ENCODE assay signal across 1 cellular context in genomic region chr5:77775773-77776605, GRCh38.
TF ChIP-seq lines count a peak whose summit lies in the region.

TBCA (minus strand) TSS chr5:77776339; CDS start chr5:77776257, 82 bp downstream.

TF ChIP-seq in HepG2, 621 proteins besides CTCF, POLR2A, EP300 and RAD21 (continued from another document and continues in another):
- TF ChIP-seq STAT6 (CRISPR knock-in tag; IDR thresholded peaks at IDR 0.05; ENCODE audit: borderline replicate concordance) (0 out of 2 replicates have a peak, but pooled peaks have one; percentile 21), TBX3 (IDR thresholded peaks at IDR 0.05; ENCODE audit: borderline replicate concordance) (no peak), PHF5A (CRISPR knock-in tag; IDR thresholded peaks at IDR 0.05; ENCODE audit: low read depth, unreplicated experiment) (no peak), BATF2 (CRISPR knock-in tag; IDR thresholded peaks at IDR 0.05) (no peak), HMG20B (CRISPR knock-in tag; conservative IDR thresholded peaks at IDR 0.05) (no peak), ZNF567 (CRISPR knock-in tag; IDR thresholded peaks at IDR 0.05; ENCODE audit: borderline replicate concordance) (no peak), ZNF282 (IDR thresholded peaks at IDR 0.05; ENCODE audit: partially characterized antibody) (no peak), RFX5 (IDR thresholded peaks at IDR 0.05; ENCODE audit: low read depth, low read length) (no peak), AHDC1 (CRISPR knock-in tag; IDR thresholded peaks at IDR 0.05; ENCODE audit: borderline replicate concordance) (no peak), ZKSCAN1 (IDR thresholded peaks at IDR 0.05; ENCODE audit: low read length) (no peak), TOPORS (CRISPR knock-in tag; IDR thresholded peaks at IDR 0.05) (peak; percentile 85; the same call in 1 of the 2 replicates), ZFP37 (CRISPR knock-in tag; IDR thresholded peaks at IDR 0.05; ENCODE audit: borderline replicate concordance) (no peak), PPARG (CRISPR knock-in tag; conservative IDR thresholded peaks at IDR 0.05) (no peak), ZNF274 (CRISPR knock-in tag; IDR thresholded peaks at IDR 0.05) (peak; percentile 72), BRCA1 (CRISPR knock-in tag; IDR thresholded peaks at IDR 0.05) (no peak), ZNF598 (CRISPR knock-in tag; IDR thresholded peaks at IDR 0.05; ENCODE audit: borderline replicate concordance) (no peak), ZNF362 (CRISPR knock-in tag; IDR thresholded peaks at IDR 0.05; ENCODE audit: borderline replicate concordance) (peak; percentile 26; the same call in 1 of the 2 replicates), ZNF7 (CRISPR knock-in tag; IDR thresholded peaks at IDR 0.05) (0 out of 2 replicates have a peak, but pooled peaks have one; percentile 4), ZNF549 (CRISPR knock-in tag; IDR thresholded peaks at IDR 0.05) (peak; percentile 19; the same call in 1 of the 2 replicates), SMYD3 (CRISPR knock-in tag; IDR thresholded peaks at IDR 0.05) (0 out of 2 replicates have a peak, but pooled peaks have one; percentile 61), ZNF407 (CRISPR knock-in tag; IDR thresholded peaks at IDR 0.05; ENCODE audit: not compliant biosample characterization) (peak; percentile 42), ZSCAN29 (CRISPR knock-in tag; conservative IDR thresholded peaks at IDR 0.05) (no peak), ESRRA (CRISPR knock-in tag; IDR thresholded peaks at IDR 0.05; ENCODE audit: low read depth) (no peak; the same call in 1 of the 2 replicates), ZNF275 (CRISPR knock-in tag; IDR thresholded peaks at IDR 0.05; ENCODE audit: borderline replicate concordance) (peak; percentile 82), ZMAT5 (CRISPR knock-in tag; IDR thresholded peaks at IDR 0.05; ENCODE audit: borderline replicate concordance, low read depth) (no peak), ZBTB8A (CRISPR knock-in tag; IDR thresholded peaks at IDR 0.05; ENCODE audit: borderline replicate concordance, low read depth) (no peak), REL (CRISPR knock-in tag; conservative IDR thresholded peaks at IDR 0.05) (no peak), SMARCE1 (IDR thresholded peaks at IDR 0.05; ENCODE audit: borderline replicate concordance) (no peak), ATF3 (CRISPR knock-in tag; IDR thresholded peaks at IDR 0.05) (peak; percentile 61; the same call in 1 of the 2 replicates), ZNF788 (CRISPR knock-in tag; IDR thresholded peaks at IDR 0.05; ENCODE audit: borderline replicate concordance) (no peak; the same call in 1 of the 2 replicates), ZNF740 (CRISPR knock-in tag; IDR thresholded peaks at IDR 0.05) (no peak), ZNF326 (CRISPR knock-in tag; IDR thresholded peaks at IDR 0.05; ENCODE audit: borderline replicate concordance) (no peak), SALL1 (CRISPR knock-in tag; IDR thresholded peaks at IDR 0.05) (peak; percentile 79; the same call in 1 of the 2 replicates), FLYWCH1 (CRISPR knock-in tag; IDR thresholded peaks at IDR 0.05) (no peak), ZFP62 (CRISPR knock-in tag; IDR thresholded peaks at IDR 0.05) (no peak), KLF16 (CRISPR knock-in tag; IDR thresholded peaks at IDR 0.05) (peak in 1 of 2 experiments; percentile 60; a peak in 2 of 4 replicates), ZNF597 (CRISPR knock-in tag; IDR thresholded peaks at IDR 0.05) (no peak), ZNF703 (CRISPR knock-in tag; IDR thresholded peaks at IDR 0.05; ENCODE audit: borderline replicate concordance) (peak; percentile 50; the same call in 1 of the 2 replicates)
